ENCODE assay signal across 19 cellular contexts in genomic region chr2:62966995-62967394, GRCh38.
"Had no signal": no experiment of that assay in that cellular context is flagged by ENCODE, and none has a peak within 500 bp of the region (broad histone marks: within the 10 kb centered on the region; RNA-seq: fewer than 3 reads in every experiment).

No MANE protein-coding gene starts in this region.

- ATAC-seq: activated CD8-positive, alpha-beta T cell treated with anti-CD3 and anti-CD28 coated beads for 36 hours; mucosa of descending colon; T-helper 17 cell had no signal

- DNase-seq: activated CD4-positive, alpha-beta T cell treated with anti-CD3 and anti-CD28 coated beads, Interleukin-2, amount 10 ng/mL, durations not matched to agents 24 days and 14 days; activated CD8-positive, alpha-beta T cell treated with anti-CD3 and anti-CD28 coated beads for 36 hours; activated naive CD4-positive, alpha-beta T cell treated with anti-CD3 and anti-CD28 coated beads for 36 hours; activated T-cell treated with anti-CD3 and anti-CD28 coated beads, Interleukin-2, amount 50 U/mL, for 24 hours; brain microvascular endothelial cell; central memory CD4-positive, alpha-beta T cell; colonic mucosa; endodermal cell; head of caudate nucleus; kidney glomerular epithelial cell; left ventricle myocardium inferior; mucosa of descending colon; naive B cell; spleen; stimulated activated CD8-positive, alpha-beta memory T cell treated with anti-CD3 and anti-CD28 coated beads, Interleukin-4, amount 100 ng/mL, for 48 hours; stimulated activated naive CD4-positive, alpha-beta T cell treated with Interleukin-2 at 50 U/mL for 16 hours; T-helper 17 cell; tibial artery had no signal

- H3K27me3 ChIP-seq: brain microvascular endothelial cell, colonic mucosa, spleen, tibial artery had no signal

- H3K4me1 ChIP-seq: colonic mucosa, left ventricle myocardium inferior, prostate gland, spleen, tibial artery had no signal

- H3K4me3 ChIP-seq: colonic mucosa, left ventricle myocardium inferior, mucosa of descending colon, prostate gland, spleen, tibial artery had no signal

- H3K9me3 ChIP-seq: colonic mucosa, left ventricle myocardium inferior, mucosa of descending colon, prostate gland, spleen, tibial artery had no signal

- H3K36me3 ChIP-seq: brain microvascular endothelial cell, colonic mucosa, prostate gland had no signal

- H3K27ac ChIP-seq: brain microvascular endothelial cell, colonic mucosa, left ventricle myocardium inferior, prostate gland, spleen, tibial artery had no signal
